In genomic region chr19:45478454-45479238, GRCh38 we compare ENCODE assay signal across 8 cellular contexts. TPM values are rescaled to one million over a fixed set of nuclear protein-coding genes. Genes with fewer than 3 reads are reported as not detected.
DNase-seq lines count a peak whose midpoint lies in the region; ATAC-seq lines count a peak whose summit lies in the region.

No MANE protein-coding gene starts in this region.

- peak; percentile 85 to 86 for ATAC-seq in CD4-positive, CD25-positive, alpha-beta regulatory T cell (ENCODE audit: low read depth in 2 of 2)
- ATAC-seq in GM19351 (IDR thresholded peaks at IDR 0.05; ENCODE audit: unreplicated experiment) (peak; percentile 77), HG03521 (IDR thresholded peaks at IDR 0.05; ENCODE audit: unreplicated experiment) (peak; percentile 69)

- peaks cover 14% of the 10 kb centered on the region for H3K4me1 ChIP-seq in CD4-positive, CD25-positive, alpha-beta regulatory T cell (ENCODE audit: control insufficient read depth, insufficient read depth, low read length, poor library complexity, severe bottlenecking)
- peaks cover 4% of the 10 kb centered on the region for H3K4me1 ChIP-seq in ectodermal cell (ENCODE audit: control insufficient read depth, insufficient read depth, low read length)

- H3K9me3 ChIP-seq in CD4-positive, CD25-positive, alpha-beta regulatory T cell (ENCODE audit: control insufficient read depth in 2 of 2, low read length in 2 of 2) = no peaks in the 10 kb centered on the region
- H3K9me3 ChIP-seq in ectodermal cell (ENCODE audit: control insufficient read depth, low read length) = no peaks in the 10 kb centered on the region

- peak overlapping the region; percentile 95 for H3K27ac ChIP-seq in CD4-positive, CD25-positive, alpha-beta regulatory T cell (ENCODE audit: insufficient read depth, low read length, poor library complexity, severe bottlenecking)
- peak overlapping the region; percentile 99 for H3K27ac ChIP-seq in ectodermal cell (ENCODE audit: insufficient read depth, low read depth, low read length, poor library complexity, severe bottlenecking)

- peak overlapping the region; percentile 95 to 99 (median 98) for H3K27ac Mint-ChIP-seq in CD4-positive, CD25-positive, alpha-beta regulatory T cell

- peaks cover 0 to 1% (median 0%) of the 10 kb centered on the region in 7 donors for H3K9me3 Mint-ChIP-seq in CD4-positive, CD25-positive, alpha-beta regulatory T cell

- DNase-seq in CD4-positive, CD25-positive, alpha-beta regulatory T cell = peak; percentile 78 to 93 (median 90)
- DNase-seq in NCI-H748 (lab: John Stamatoyannopoulos, UW; ENCODE audit: unreplicated experiment) (peak; percentile 97), lung microvascular endothelial cell (ENCODE audit: low read depth in 2 of 2) (peak; percentile 89 to 93)
- peak; percentile 94 to 96 for DNase-seq in activated CD4-positive, alpha-beta T cell treated with anti-CD3 and anti-CD28 coated beads, Interleukin-2, amount 50 U/mL, for 48 hours
- peak; percentile 83 to 87 (median 86) for DNase-seq in stimulated activated CD4-positive, alpha-beta T cell treated with anti-CD3 and anti-CD28 coated beads, TNF-alpha, amount 100 ng/mL, for 48 hours (ENCODE audit: low read depth in 3 of 3)

- H3K36me3 Mint-ChIP-seq in CD4-positive, CD25-positive, alpha-beta regulatory T cell = no peaks in the 10 kb centered on the region

- H3K27me3 ChIP-seq in CD4-positive, CD25-positive, alpha-beta regulatory T cell (ENCODE audit: control insufficient read depth, insufficient read depth, low read length) = no peaks in the 10 kb centered on the region
- H3K27me3 ChIP-seq in ectodermal cell (ENCODE audit: control insufficient read depth, insufficient read depth, low read length, poor library complexity, severe bottlenecking) = peaks cover 27% of the 10 kb centered on the region

- 1% methylated on average over 39 of the region's 39 CpGs for WGBS in ectodermal cell, 2 experiments

- peaks cover 12 to 31% (median 23%) of the 10 kb centered on the region in 4 donors for H3K4me1 Mint-ChIP-seq in CD4-positive, CD25-positive, alpha-beta regulatory T cell

- peaks cover 8% of the 10 kb centered on the region for H3K27me3 Mint-ChIP-seq in CD4-positive, CD25-positive, alpha-beta regulatory T cell

- H3K4me3 Mint-ChIP-seq in CD4-positive, CD25-positive, alpha-beta regulatory T cell = peak overlapping the region; percentile 90 to 95 (median 91)

- H3K36me3 ChIP-seq in CD4-positive, CD25-positive, alpha-beta regulatory T cell (ENCODE audit: control insufficient read depth, insufficient read depth, low read length) = no peaks in the 10 kb centered on the region
- no peaks in the 10 kb centered on the region for H3K36me3 ChIP-seq in ectodermal cell (ENCODE audit: control insufficient read depth, insufficient read depth, low read length)

- peak overlapping the region; percentile 87 for H3K4me3 ChIP-seq in CD4-positive, CD25-positive, alpha-beta regulatory T cell (ENCODE audit: low read depth, low read length)
- peak overlapping the region; percentile 73 for H3K4me3 ChIP-seq in ectodermal cell (ENCODE audit: insufficient read depth, low read depth, low read length)

RNA-seq across cellular contexts. Expression of gene FOSB, which starts 10.8 kb away (rescaled TPM):
- total RNA-seq in CD4-positive, CD25-positive, alpha-beta regulatory T cell = 731 TPM
- polyA plus RNA-seq in CD4-positive, CD25-positive, alpha-beta regulatory T cell = 10 to 100 TPM in 2 of 4 donors, 1 to 10 TPM in 2; 5.2 to 12.7 (median 9.6) TPM
- polyA plus RNA-seq in ectodermal cell (2013, experiment 1 of 4) = 5.4 TPM
- polyA plus RNA-seq in ectodermal cell (2013, experiment 2 of 4) = 4.4 TPM
- 2.6 TPM for polyA plus RNA-seq in ectodermal cell (2013, experiment 3 of 4)
- polyA plus RNA-seq in ectodermal cell (2013, experiment 4 of 4) = 3.3 TPM
- 0.65 and 23.4 TPM in 2 replicates for total RNA-seq in lung microvascular endothelial cell

RNA-seq across cellular contexts. Expression of gene RTN2, which starts 18.2 kb away (rescaled TPM):
- 1.5 TPM for total RNA-seq in CD4-positive, CD25-positive, alpha-beta regulatory T cell
- under 1 TPM; 0.09 to 0.88 (median 0.28) TPM for polyA plus RNA-seq in CD4-positive, CD25-positive, alpha-beta regulatory T cell
- polyA plus RNA-seq in ectodermal cell (2013, experiment 1 of 4) = 20.9 TPM
- 23.0 TPM for polyA plus RNA-seq in ectodermal cell (2013, experiment 2 of 4)
- polyA plus RNA-seq in ectodermal cell (2013, experiment 3 of 4) = 18.8 TPM
- polyA plus RNA-seq in ectodermal cell (2013, experiment 4 of 4) = 22.9 TPM
- total RNA-seq in lung microvascular endothelial cell = 5.0 and 5.6 TPM in 2 replicates

RNA-seq across cellular contexts. Expression of gene PPM1N, which starts 19.6 kb away (rescaled TPM):
- 2.3 TPM for total RNA-seq in CD4-positive, CD25-positive, alpha-beta regulatory T cell
- polyA plus RNA-seq in CD4-positive, CD25-positive, alpha-beta regulatory T cell = 1 to 10 TPM; 2.5 to 6.7 (median 3.7) TPM
- polyA plus RNA-seq in ectodermal cell (2013, experiment 1 of 4) = 3.1 TPM
- 5.4 TPM for polyA plus RNA-seq in ectodermal cell (2013, experiment 2 of 4)
- polyA plus RNA-seq in ectodermal cell (2013, experiment 3 of 4) = 4.1 TPM
- 4.9 TPM for polyA plus RNA-seq in ectodermal cell (2013, experiment 4 of 4)
- total RNA-seq in lung microvascular endothelial cell = 1.3 TPM in 1 of 2 replicates, not detected in the other

RNA-seq across cellular contexts. Expression of gene VASP, which starts 28.6 kb away (rescaled TPM):
- total RNA-seq in CD4-positive, CD25-positive, alpha-beta regulatory T cell = 115 TPM
- 10 to 100 TPM; 40.3 to 53.2 (median 50.4) TPM for polyA plus RNA-seq in CD4-positive, CD25-positive, alpha-beta regulatory T cell
- 62.1 TPM for polyA plus RNA-seq in ectodermal cell (2013, experiment 1 of 4)
- 66.3 TPM for polyA plus RNA-seq in ectodermal cell (2013, experiment 2 of 4)
- 43.8 TPM for polyA plus RNA-seq in ectodermal cell (2013, experiment 3 of 4)
- polyA plus RNA-seq in ectodermal cell (2013, experiment 4 of 4) = 47.9 TPM
- total RNA-seq in lung microvascular endothelial cell = 32.9 and 49.0 TPM in 2 replicates

RNA-seq across cellular contexts. Expression of gene ERCC1, which starts 54.9 kb away (rescaled TPM):
- 30.5 TPM for total RNA-seq in CD4-positive, CD25-positive, alpha-beta regulatory T cell
- 10 to 100 TPM; 25.9 to 28.7 (median 26.3) TPM for polyA plus RNA-seq in CD4-positive, CD25-positive, alpha-beta regulatory T cell
- 100 TPM for polyA plus RNA-seq in ectodermal cell (2013, experiment 1 of 4)
- 96.3 TPM for polyA plus RNA-seq in ectodermal cell (2013, experiment 2 of 4)
- polyA plus RNA-seq in ectodermal cell (2013, experiment 3 of 4) = 66.1 TPM
- 76.0 TPM for polyA plus RNA-seq in ectodermal cell (2013, experiment 4 of 4)
- 49.0 and 51.2 TPM in 2 replicates for total RNA-seq in lung microvascular endothelial cell

Comparison
In these comparisons a context has a peak if more than half of its experiments do, and no peak if none do; other contexts are left out.
1. Peak in every context shown above with its lines: DNase-seq, ATAC-seq, H3K4me3 ChIP-seq and H3K27ac ChIP-seq.
2. RNA of gene FOSB, which starts 10.8 kb away (total RNA-seq): 731 TPM in CD4-positive, CD25-positive, alpha-beta regulatory T cell (single experiment); 0.65 to 23.4 TPM in lung microvascular endothelial cell; every median in the first group is over 10 times any median in the second.